2 cellular contexts compared by ENCODE assay signal in the genomic region with DNA sequence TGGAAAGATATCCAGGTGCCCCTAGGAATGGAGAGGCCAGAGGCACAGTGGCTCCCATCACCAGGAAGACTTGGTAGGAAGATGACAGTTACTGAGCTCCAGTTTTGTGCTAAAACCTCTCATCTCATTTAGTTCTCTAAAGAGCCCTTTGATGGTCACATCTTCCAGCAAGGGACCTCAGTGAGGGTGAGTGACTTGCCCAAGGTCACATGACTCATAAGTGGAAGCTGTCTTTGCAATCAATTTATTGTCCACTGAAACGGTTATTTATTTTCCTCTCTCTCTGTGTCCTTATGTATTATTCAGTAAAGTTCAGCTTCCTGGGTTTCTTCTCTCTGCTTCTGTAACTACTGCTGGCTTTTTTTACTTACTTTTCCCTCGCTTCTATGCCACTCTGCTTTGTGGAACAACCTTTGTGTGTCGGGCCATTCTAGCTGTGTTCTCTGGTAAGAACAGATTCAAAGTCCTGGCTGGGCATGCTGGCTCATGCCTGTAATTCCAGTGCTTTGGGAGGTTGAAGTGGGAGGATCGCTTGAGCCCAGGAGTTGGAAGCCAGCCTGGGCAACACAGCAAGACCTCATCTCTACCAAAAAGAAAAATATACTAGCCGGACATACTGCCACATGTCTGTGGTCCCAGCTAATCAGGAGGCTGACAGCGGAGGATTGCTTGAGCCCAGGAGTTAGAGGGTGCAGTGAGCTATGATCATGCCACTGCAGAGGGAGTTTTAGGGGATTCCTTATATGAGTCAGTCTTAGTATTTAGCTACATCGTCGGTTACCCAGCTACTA.
A peak's percentile ranks its signal among the peaks of the same experiment; 100 is the strongest.
TF ChIP-seq lines count a peak whose summit lies in the region.

No MANE protein-coding gene starts in this region.

TF ChIP-seq in HEK293, 187 proteins besides CTCF, POLR2A, EP300 and RAD21:
- TF ChIP-seq, protein P1, sequence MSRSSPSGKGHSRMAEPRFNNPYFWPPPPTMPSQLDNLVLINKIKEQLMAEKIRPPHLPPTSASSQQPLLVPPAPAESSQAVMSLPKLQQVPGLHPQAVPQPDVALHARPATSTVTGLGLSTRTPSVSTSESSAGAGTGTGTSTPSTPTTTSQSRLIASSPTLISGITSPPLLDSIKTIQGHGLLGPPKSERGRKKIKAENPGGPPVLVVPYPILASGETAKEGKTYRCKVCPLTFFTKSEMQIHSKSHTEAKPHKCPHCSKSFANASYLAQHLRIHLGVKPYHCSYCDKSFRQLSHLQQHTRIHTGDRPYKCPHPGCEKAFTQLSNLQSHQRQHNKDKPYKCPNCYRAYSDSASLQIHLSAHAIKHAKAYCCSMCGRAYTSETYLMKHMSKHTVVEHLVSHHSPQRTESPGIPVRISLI (tag by site-specific recombination; IDR thresholded peaks at IDR 0.05) = no peak
- TF ChIP-seq ZIC2 (tag by site-specific recombination; IDR thresholded peaks at IDR 0.05) (no peak), ZNF664 (tag by site-specific recombination; IDR thresholded peaks at IDR 0.05) (peak; percentile 41; the same call in 1 of the 2 replicates), ZBTB17 (tag by site-specific recombination; IDR thresholded peaks at IDR 0.05) (no peak), MZF1 (tag by site-specific recombination; IDR thresholded peaks at IDR 0.05; ENCODE audit: borderline replicate concordance) (no peak), YY2 (tag by site-specific recombination; IDR thresholded peaks at IDR 0.05) (no peak), ZFHX2 (tag by site-specific recombination; conservative IDR thresholded peaks at IDR 0.05) (no peak), ZNF394 (tag by site-specific recombination; IDR thresholded peaks at IDR 0.05; ENCODE audit: borderline replicate concordance) (no peak)
- TF ChIP-seq, protein P2, sequence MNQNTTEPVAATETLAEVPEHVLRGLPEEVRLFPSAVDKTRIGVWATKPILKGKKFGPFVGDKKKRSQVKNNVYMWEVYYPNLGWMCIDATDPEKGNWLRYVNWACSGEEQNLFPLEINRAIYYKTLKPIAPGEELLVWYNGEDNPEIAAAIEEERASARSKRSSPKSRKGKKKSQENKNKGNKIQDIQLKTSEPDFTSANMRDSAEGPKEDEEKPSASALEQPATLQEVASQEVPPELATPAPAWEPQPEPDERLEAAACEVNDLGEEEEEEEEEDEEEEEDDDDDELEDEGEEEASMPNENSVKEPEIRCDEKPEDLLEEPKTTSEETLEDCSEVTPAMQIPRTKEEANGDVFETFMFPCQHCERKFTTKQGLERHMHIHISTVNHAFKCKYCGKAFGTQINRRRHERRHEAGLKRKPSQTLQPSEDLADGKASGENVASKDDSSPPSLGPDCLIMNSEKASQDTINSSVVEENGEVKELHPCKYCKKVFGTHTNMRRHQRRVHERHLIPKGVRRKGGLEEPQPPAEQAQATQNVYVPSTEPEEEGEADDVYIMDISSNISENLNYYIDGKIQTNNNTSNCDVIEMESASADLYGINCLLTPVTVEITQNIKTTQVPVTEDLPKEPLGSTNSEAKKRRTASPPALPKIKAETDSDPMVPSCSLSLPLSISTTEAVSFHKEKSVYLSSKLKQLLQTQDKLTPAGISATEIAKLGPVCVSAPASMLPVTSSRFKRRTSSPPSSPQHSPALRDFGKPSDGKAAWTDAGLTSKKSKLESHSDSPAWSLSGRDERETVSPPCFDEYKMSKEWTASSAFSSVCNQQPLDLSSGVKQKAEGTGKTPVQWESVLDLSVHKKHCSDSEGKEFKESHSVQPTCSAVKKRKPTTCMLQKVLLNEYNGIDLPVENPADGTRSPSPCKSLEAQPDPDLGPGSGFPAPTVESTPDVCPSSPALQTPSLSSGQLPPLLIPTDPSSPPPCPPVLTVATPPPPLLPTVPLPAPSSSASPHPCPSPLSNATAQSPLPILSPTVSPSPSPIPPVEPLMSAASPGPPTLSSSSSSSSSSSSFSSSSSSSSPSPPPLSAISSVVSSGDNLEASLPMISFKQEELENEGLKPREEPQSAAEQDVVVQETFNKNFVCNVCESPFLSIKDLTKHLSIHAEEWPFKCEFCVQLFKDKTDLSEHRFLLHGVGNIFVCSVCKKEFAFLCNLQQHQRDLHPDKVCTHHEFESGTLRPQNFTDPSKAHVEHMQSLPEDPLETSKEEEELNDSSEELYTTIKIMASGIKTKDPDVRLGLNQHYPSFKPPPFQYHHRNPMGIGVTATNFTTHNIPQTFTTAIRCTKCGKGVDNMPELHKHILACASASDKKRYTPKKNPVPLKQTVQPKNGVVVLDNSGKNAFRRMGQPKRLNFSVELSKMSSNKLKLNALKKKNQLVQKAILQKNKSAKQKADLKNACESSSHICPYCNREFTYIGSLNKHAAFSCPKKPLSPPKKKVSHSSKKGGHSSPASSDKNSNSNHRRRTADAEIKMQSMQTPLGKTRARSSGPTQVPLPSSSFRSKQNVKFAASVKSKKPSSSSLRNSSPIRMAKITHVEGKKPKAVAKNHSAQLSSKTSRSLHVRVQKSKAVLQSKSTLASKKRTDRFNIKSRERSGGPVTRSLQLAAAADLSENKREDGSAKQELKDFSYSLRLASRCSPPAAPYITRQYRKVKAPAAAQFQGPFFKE (tag by site-specific recombination; IDR thresholded peaks at IDR 0.05; ENCODE audit: borderline replicate concordance) = no peak

TF ChIP-seq in K562, 482 proteins besides CTCF, POLR2A, EP300 and RAD21:
- no peak for TF ChIP-seq ZNF76 (CRISPR knock-in tag; IDR thresholded peaks at IDR 0.05; ENCODE audit: borderline replicate concordance)
- TF ChIP-seq TFE3 (CRISPR knock-in tag; IDR thresholded peaks at IDR 0.05) = peak; percentile 63
